Comparison of ENCODE assay signal across 8 cellular contexts in genomic region chr11:65431452-65432132, GRCh38. TPM values are rescaled to one million over a fixed set of nuclear protein-coding genes. Genes with fewer than 3 reads are reported as not detected.
DNase-seq lines count a peak whose midpoint lies in the region; ATAC-seq, FAIRE-seq and TF ChIP-seq lines count a peak whose summit lies in the region.

No MANE protein-coding gene starts in this region.

- DNase-seq in left ventricle myocardium inferior (no peak), left cardiac atrium (no peak), HepG2 (ENCODE audit: low spot score) (no peak), vagina (ENCODE audit: extremely low spot score in 2 of 2) (no peak), GDM1 (lab: John Stamatoyannopoulos, UW) (no peak), NCI-H524 treated with DMSO at 0.1 percent for 48 hours (lab: John Stamatoyannopoulos, UW) (no peak)
- DNase-seq in activated naive CD8-positive, alpha-beta T cell treated with anti-CD3 and anti-CD28 coated beads, Interleukin-2, amount 50 U/mL, for 24 hours, result no peak

- H3K4me1 Mint-ChIP-seq in activated naive CD8-positive, alpha-beta T cell treated with anti-CD3 and anti-CD28 coated beads, Interleukin-2, amount 50 U/mL, for 24 hours, result peaks cover 97% of the 10 kb centered on the region

- no TSS peak for BruUV-seq in HepG2 (replicated peaks; lab: Mats Ljungman, UMichigan)

- peaks cover 50% of the 10 kb centered on the region for H3K36me3 Mint-ChIP-seq in activated naive CD8-positive, alpha-beta T cell treated with anti-CD3 and anti-CD28 coated beads, Interleukin-2, amount 50 U/mL, for 24 hours (ENCODE audit: low read depth)

- no peaks in the 10 kb centered on the region for H3K27me3 ChIP-seq in left ventricle myocardium inferior (ENCODE audit: low read depth)
- no peaks in the 10 kb centered on the region for H3K27me3 ChIP-seq in HepG2 (ENCODE audit: control insufficient read depth in 1 of 2, insufficient read depth in 2 of 2, low read length in 2 of 2)
- H3K27me3 ChIP-seq in vagina, result no peaks in the 10 kb centered on the region

- no peak overlapping the region for H3K9ac ChIP-seq in HepG2 (ENCODE audit: insufficient read depth, low read depth, low read length)

- TF ChIP-seq EP300 in HepG2 (IDR thresholded peaks at IDR 0.05; ENCODE audit: low read depth in 2 of 2, low read length in 2 of 2) (no peak), HepG2 (CRISPR knock-in tag; IDR thresholded peaks at IDR 0.05; ENCODE audit: borderline replicate concordance) (no peak)

- no peak for TF ChIP-seq RAD21 in HepG2 (CRISPR knock-in tag; IDR thresholded peaks at IDR 0.05)

- H3K27ac Mint-ChIP-seq in activated naive CD8-positive, alpha-beta T cell treated with anti-CD3 and anti-CD28 coated beads, Interleukin-2, amount 50 U/mL, for 24 hours, result peak overlapping the region; percentile 85

- H3K27ac ChIP-seq in left ventricle myocardium inferior (replicated peaks) (peak overlapping the region; percentile 100), HepG2 (ENCODE audit: extremely low read length, insufficient read depth, low read length) (no peak overlapping the region), vagina (peak overlapping the region; percentile 99)

- POLR2A ChIA-PET in HepG2 (lab: Yijun Ruan, JAX), result interaction anchor here (1.4 to 1.6 kb wide), 3 partner anchors 9 to 16 kb away, joined by 5 to 15 read pairs (median 6); partner anchors contain the start of gene NEAT1

- ATAC-seq in left cardiac atrium, result no peak
- ATAC-seq in activated naive CD8-positive, alpha-beta T cell treated with anti-CD3 and anti-CD28 coated beads, Interleukin-2, amount 50 U/mL, for 24 hours, result peak; percentile 18
- ATAC-seq in HepG2, result no peak
- ATAC-seq in GM18907 (IDR thresholded peaks at IDR 0.05; ENCODE audit: unreplicated experiment), result no peak

- TF ChIP-seq CTCF in left ventricle myocardium inferior (IDR thresholded peaks at IDR 0.05; ENCODE audit: borderline replicate concordance) (no peak), HepG2 (CRISPR knock-in tag; IDR thresholded peaks at IDR 0.05) (no peak), vagina (IDR thresholded peaks at IDR 0.05) (no peak)

- H3K4me1 ChIP-seq in left ventricle myocardium inferior (peaks cover 99% of the 10 kb centered on the region), HepG2 (ENCODE audit: insufficient read depth, low read length) (peaks cover 91% of the 10 kb centered on the region), vagina (peaks cover 94% of the 10 kb centered on the region)

- CTCF ChIA-PET in HepG2 (lab: Yijun Ruan, JAX; ENCODE audit: low intra/inter-chr PET ratio, low total read pairs), result interaction anchor here (1.6 kb wide), 1 partner anchor 16 kb away, joined by 6 read pairs; no protein-coding TSS in a partner anchor

- H3K27me3 Mint-ChIP-seq in activated naive CD8-positive, alpha-beta T cell treated with anti-CD3 and anti-CD28 coated beads, Interleukin-2, amount 50 U/mL, for 24 hours, result no peaks in the 10 kb centered on the region

- TF ChIP-seq POLR2A in HepG2 (IDR thresholded peaks at IDR 0.05; ENCODE audit: insufficient read depth in 1 of 2, low read depth in 2 of 2, low read length in 2 of 2) (no peak; a peak in 1 of 4 replicates), vagina (IDR thresholded peaks at IDR 0.05) (no peak)

- H3K9me3 ChIP-seq in left ventricle myocardium inferior (replicated peaks) (no peaks in the 10 kb centered on the region), HepG2 (ENCODE audit: low read length) (no peaks in the 10 kb centered on the region), vagina (no peaks in the 10 kb centered on the region)

- peak overlapping the region; percentile 33 for H3K4me3 Mint-ChIP-seq in activated naive CD8-positive, alpha-beta T cell treated with anti-CD3 and anti-CD28 coated beads, Interleukin-2, amount 50 U/mL, for 24 hours

- H3K4me3 ChIP-seq in left ventricle myocardium inferior (peak overlapping the region; percentile 80), HepG2 (replicated peaks in 1 of 3; ENCODE audit: insufficient read depth in 1 of 3, low read depth in 2 of 3, low read length in 3 of 3) (no peak overlapping the region), vagina (peak overlapping the region; percentile 5 to 48)

- H3K9me3 Mint-ChIP-seq in activated naive CD8-positive, alpha-beta T cell treated with anti-CD3 and anti-CD28 coated beads, Interleukin-2, amount 50 U/mL, for 24 hours, result no peaks in the 10 kb centered on the region

- H3K79me2 ChIP-seq in HepG2 (ENCODE audit: insufficient read depth, low read length), result peaks cover 75% of the 10 kb centered on the region

- H4K20me1 ChIP-seq in HepG2 (ENCODE audit: insufficient read depth, low read length), result peaks cover 100% of the 10 kb centered on the region

- WGBS in HepG2 (ENCODE audit: low lambda C conversion rate), result 83% methylated on average over 4 of the region's 4 CpGs

- H3K36me3 ChIP-seq in left ventricle myocardium inferior, result peaks cover 75% of the 10 kb centered on the region
- H3K36me3 ChIP-seq in HepG2 (replicated peaks in 1 of 2; ENCODE audit: control insufficient read depth in 1 of 2, insufficient read depth in 2 of 2, low read length in 2 of 2), result peaks cover 5 to 26% of the 10 kb centered on the region in 2 experiments; a peak in 4 of 5 replicates
- H3K36me3 ChIP-seq in vagina, result peaks cover 0 to 35% of the 10 kb centered on the region in 2 donors

- H3K4me2 ChIP-seq in HepG2 (ENCODE audit: low read depth, low read length), result peak overlapping the region; percentile 44; the same call in 1 of the 2 replicates

- no peak overlapping the region for H2AFZ ChIP-seq in HepG2 (ENCODE audit: low read length)

- FAIRE-seq in HepG2 (lab: Jason Lieb, UNC), result no peak

- in situ Hi-C loops in HepG2 (cut with HindIII; ENCODE audit: extremely low pct_ligation_motif_present, low pct_unique_long_range_greater_than_20kb), result no loop called here

- intact Hi-C loops in left ventricle myocardium inferior (cut with micrococcal nuclease) (no loop called here), left cardiac atrium (cut with DNase I) (no loop called here), HepG2 (cut with micrococcal nuclease; ENCODE audit: unreplicated experiment) (no loop called here), vagina (cut with DNase I) (no loop called here)

RNA-seq across cellular contexts. Expression of gene NEAT1, which starts 9.0 kb away (rescaled TPM):
- total RNA-seq in left ventricle myocardium inferior, result 405 TPM
- 100 to 1,000 TPM; 405 to 657 TPM for total RNA-seq in left cardiac atrium
- total RNA-seq in HepG2 (2016; rRNA removed; fragmentation: Illumina TruSeq; extraction: Trizol), result 10.5 and 20.5 TPM in 2 replicates
- 2.2 and 2.6 TPM in 2 replicates for total RNA-seq in HepG2 (2016; cell fraction: cytosol; rRNA removed; fragmentation: Illumina TruSeq; extraction: Trizol; ENCODE audit: low read depth)
- total RNA-seq in HepG2 (2016; cell fraction: insoluble cytoplasmic fraction; rRNA removed; fragmentation: Illumina TruSeq; extraction: Trizol), result 8.4 and 21.3 TPM in 2 replicates
- 7.8 and 8.3 TPM in 2 replicates for total RNA-seq in HepG2 (2016; cell fraction: membrane; rRNA removed; fragmentation: Illumina TruSeq; extraction: Trizol)
- total RNA-seq in HepG2 (2016; cell fraction: nucleus; rRNA removed; fragmentation: Illumina TruSeq; extraction: Trizol), result 196 and 220 TPM in 2 replicates
- 41.2 and 41.3 TPM in 2 replicates for polyA plus RNA-seq in HepG2 (2011; rRNA removed)
- polyA plus RNA-seq in HepG2 (2011; cell fraction: cytosol; rRNA removed), result 13.0 and 13.4 TPM in 2 replicates
- 222 and 327 TPM in 2 replicates for polyA plus RNA-seq in HepG2 (2011; cell fraction: nucleus; rRNA removed)
- 288 and 371 TPM in 2 replicates for polyA plus RNA-seq in HepG2 (2012)
- polyA plus RNA-seq in HepG2 (2016; cell fraction: cytosol; fragmentation: Illumina TruSeq; extraction: Trizol; ENCODE audit: low read depth), result 3.6 and 4.3 TPM in 2 replicates
- 54.0 and 61.1 TPM in 2 replicates for polyA plus RNA-seq in HepG2 (2016; cell fraction: insoluble cytoplasmic fraction; fragmentation: Illumina TruSeq; extraction: Trizol; ENCODE audit: low read depth)
- 47.1 and 54.4 TPM in 2 replicates for polyA plus RNA-seq in HepG2 (2016; cell fraction: membrane; fragmentation: Illumina TruSeq; extraction: Trizol; ENCODE audit: low read depth)
- polyA plus RNA-seq in HepG2 (2016; cell fraction: nucleus; fragmentation: Illumina TruSeq; extraction: Trizol; ENCODE audit: insufficient read depth, low read depth), result 577 and 628 TPM in 2 replicates
- 64.6 and 225 TPM in 2 replicates for polyA minus RNA-seq in HepG2 (2011; rRNA and poly(A)+ RNA removed; ENCODE audit: low replicate concordance)
- polyA minus RNA-seq in HepG2 (2011; cell fraction: cytosol; rRNA and poly(A)+ RNA removed), result 17.3 and 20.2 TPM in 2 replicates
- 1,479 and 1,737 TPM in 2 replicates for polyA minus RNA-seq in HepG2 (2011; cell fraction: nucleus; rRNA and poly(A)+ RNA removed)
- total RNA-seq in vagina, result 857 TPM

RNA-seq across cellular contexts. Expression of gene FRMD8, which starts 45.2 kb away (rescaled TPM):
- total RNA-seq in left ventricle myocardium inferior (8.4 TPM), left cardiac atrium (10 to 100 TPM; 13.4 to 21.5 TPM), HepG2 (2016; rRNA removed; fragmentation: Illumina TruSeq; extraction: Trizol) (18.0 and 20.6 TPM in 2 replicates), vagina (53.3 TPM)
- 2.2 and 2.9 TPM in 2 replicates for total RNA-seq in HepG2 (2016; cell fraction: cytosol; rRNA removed; fragmentation: Illumina TruSeq; extraction: Trizol; ENCODE audit: low read depth)
- 17.5 and 22.6 TPM in 2 replicates for total RNA-seq in HepG2 (2016; cell fraction: insoluble cytoplasmic fraction; rRNA removed; fragmentation: Illumina TruSeq; extraction: Trizol)
- 5.3 and 6.3 TPM in 2 replicates for total RNA-seq in HepG2 (2016; cell fraction: membrane; rRNA removed; fragmentation: Illumina TruSeq; extraction: Trizol)
- 12.4 and 14.6 TPM in 2 replicates for total RNA-seq in HepG2 (2016; cell fraction: nucleus; rRNA removed; fragmentation: Illumina TruSeq; extraction: Trizol)
- polyA plus RNA-seq in HepG2 (2011; rRNA removed), result 5.8 and 9.4 TPM in 2 replicates
- polyA plus RNA-seq in HepG2 (2011; cell fraction: cytosol; rRNA removed), result 5.9 and 6.7 TPM in 2 replicates
- polyA plus RNA-seq in HepG2 (2011; cell fraction: nucleus; rRNA removed), result 26.7 and 32.6 TPM in 2 replicates
- polyA plus RNA-seq in HepG2 (2012), result 3.5 and 5.2 TPM in 2 replicates
- polyA plus RNA-seq in HepG2 (2016; cell fraction: cytosol; fragmentation: Illumina TruSeq; extraction: Trizol; ENCODE audit: low read depth), result 2.5 and 2.6 TPM in 2 replicates
- polyA plus RNA-seq in HepG2 (2016; cell fraction: insoluble cytoplasmic fraction; fragmentation: Illumina TruSeq; extraction: Trizol; ENCODE audit: low read depth), result 13.5 and 17.1 TPM in 2 replicates
- polyA plus RNA-seq in HepG2 (2016; cell fraction: membrane; fragmentation: Illumina TruSeq; extraction: Trizol; ENCODE audit: low read depth), result 2.8 and 3.8 TPM in 2 replicates
- 21.4 and 24.7 TPM in 2 replicates for polyA plus RNA-seq in HepG2 (2016; cell fraction: nucleus; fragmentation: Illumina TruSeq; extraction: Trizol; ENCODE audit: insufficient read depth, low read depth)
- 22.3 and 24.3 TPM in 2 replicates for polyA minus RNA-seq in HepG2 (2011; rRNA and poly(A)+ RNA removed; ENCODE audit: low replicate concordance)
- 5.4 and 6.2 TPM in 2 replicates for polyA minus RNA-seq in HepG2 (2011; cell fraction: cytosol; rRNA and poly(A)+ RNA removed)
- polyA minus RNA-seq in HepG2 (2011; cell fraction: nucleus; rRNA and poly(A)+ RNA removed), result 6.2 and 11.8 TPM in 2 replicates

RNA-seq across cellular contexts. Expression of gene SLC25A45, which starts 49.1 kb away (rescaled TPM):
- total RNA-seq in left ventricle myocardium inferior (5.0 TPM), left cardiac atrium (1 to 10 TPM; 4.1 to 7.2 TPM), HepG2 (2016; rRNA removed; fragmentation: Illumina TruSeq; extraction: Trizol) (2.1 and 3.4 TPM in 2 replicates), vagina (2.2 TPM)
- 0.79 and 1.0 TPM in 2 replicates for total RNA-seq in HepG2 (2016; cell fraction: cytosol; rRNA removed; fragmentation: Illumina TruSeq; extraction: Trizol; ENCODE audit: low read depth)
- 1.9 TPM in 2 replicates for total RNA-seq in HepG2 (2016; cell fraction: insoluble cytoplasmic fraction; rRNA removed; fragmentation: Illumina TruSeq; extraction: Trizol)
- total RNA-seq in HepG2 (2016; cell fraction: membrane; rRNA removed; fragmentation: Illumina TruSeq; extraction: Trizol), result 1.5 and 2.2 TPM in 2 replicates
- total RNA-seq in HepG2 (2016; cell fraction: nucleus; rRNA removed; fragmentation: Illumina TruSeq; extraction: Trizol), result 1.3 and 3.5 TPM in 2 replicates
- polyA plus RNA-seq in HepG2 (2011; rRNA removed), result 1.2 and 1.9 TPM in 2 replicates
- 0.95 and 0.99 TPM in 2 replicates for polyA plus RNA-seq in HepG2 (2011; cell fraction: cytosol; rRNA removed)
- polyA plus RNA-seq in HepG2 (2011; cell fraction: nucleus; rRNA removed), result 5.9 and 6.0 TPM in 2 replicates
- polyA plus RNA-seq in HepG2 (2012), result 2.0 and 4.1 TPM in 2 replicates
- polyA plus RNA-seq in HepG2 (2016; cell fraction: cytosol; fragmentation: Illumina TruSeq; extraction: Trizol; ENCODE audit: low read depth), result 0.45 and 0.70 TPM in 2 replicates
- polyA plus RNA-seq in HepG2 (2016; cell fraction: insoluble cytoplasmic fraction; fragmentation: Illumina TruSeq; extraction: Trizol; ENCODE audit: low read depth), result 1.3 and 1.6 TPM in 2 replicates
- 1.4 and 1.5 TPM in 2 replicates for polyA plus RNA-seq in HepG2 (2016; cell fraction: membrane; fragmentation: Illumina TruSeq; extraction: Trizol; ENCODE audit: low read depth)
- 5.6 and 8.8 TPM in 2 replicates for polyA plus RNA-seq in HepG2 (2016; cell fraction: nucleus; fragmentation: Illumina TruSeq; extraction: Trizol; ENCODE audit: insufficient read depth, low read depth)
- 1.9 and 7.2 TPM in 2 replicates for polyA minus RNA-seq in HepG2 (2011; rRNA and poly(A)+ RNA removed; ENCODE audit: low replicate concordance)
- 1.4 and 2.5 TPM in 2 replicates for polyA minus RNA-seq in HepG2 (2011; cell fraction: cytosol; rRNA and poly(A)+ RNA removed)
- polyA minus RNA-seq in HepG2 (2011; cell fraction: nucleus; rRNA and poly(A)+ RNA removed), result 1.4 and 2.4 TPM in 2 replicates

Comparison
In these comparisons a context has a peak if more than half of its experiments do, and no peak if none do; other contexts are left out.
1. H3K4me3 ChIP-seq: peak in left ventricle myocardium inferior (single experiment) and vagina (2 of 2); none in HepG2 (0 of 3).